ENCODE assay signal across 12 cellular contexts in the genomic region with DNA sequence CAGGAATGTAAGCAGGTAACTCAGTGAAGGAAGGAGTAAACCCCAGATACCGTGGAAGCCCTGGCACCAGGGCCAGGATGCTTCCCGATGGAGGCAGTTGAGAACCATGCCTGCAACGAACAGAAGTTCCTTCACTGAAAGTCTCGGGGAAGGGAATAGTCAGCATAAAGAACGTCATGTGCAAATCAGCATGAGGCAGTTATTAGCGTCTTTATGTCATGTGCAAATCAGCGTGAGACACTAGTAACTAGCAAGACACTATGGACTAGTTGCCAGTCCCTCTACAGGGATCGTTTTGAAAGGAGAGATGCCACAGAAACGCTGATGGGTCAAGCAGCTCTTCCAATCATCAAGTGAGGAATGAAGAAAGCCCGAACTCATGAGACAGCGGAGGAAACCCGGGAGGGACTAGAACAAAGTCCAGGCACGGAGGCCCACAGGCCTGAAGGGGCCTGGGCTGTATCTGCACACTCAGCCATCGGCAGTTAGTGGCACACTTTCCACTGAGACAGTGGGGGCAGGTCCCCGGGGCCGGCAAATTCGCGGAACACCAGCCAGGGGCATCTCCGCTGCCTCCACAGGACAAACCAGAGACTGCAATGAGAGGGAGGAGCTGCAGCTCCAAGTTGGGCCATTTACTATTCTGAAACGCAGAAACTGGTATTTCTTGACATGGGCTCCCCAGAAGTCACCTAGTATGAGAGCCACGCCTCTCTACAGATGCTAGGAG.
A peak's percentile ranks its signal among the peaks of the same experiment; 100 is the strongest.
DNase-seq lines count a peak whose midpoint lies in the region; ATAC-seq, FAIRE-seq and TF ChIP-seq lines count a peak whose summit lies in the region.
"Had no signal": no experiment of that assay in that cellular context is flagged by ENCODE, and none has a peak within 500 bp of the region (broad histone marks: within the 10 kb centered on the region; RNA-seq: fewer than 3 reads in every experiment).

No MANE protein-coding gene starts in this region.

- peak; percentile 14 for TF ChIP-seq CTCF in GM12864 (IDR thresholded peaks at IDR 0.05; ENCODE audit: low read depth, low read length, missing control alignments)
- TF ChIP-seq CTCF in Panc1 (IDR thresholded peaks at IDR 0.05): peak; percentile 27
- TF ChIP-seq CTCF in heart left ventricle (IDR thresholded peaks at IDR 0.05): peak in 5 of 12 donors; percentile 7 to 39 (median 26)

- H2AFZ ChIP-seq in neuronal stem cell (ENCODE audit: low read length): no peak overlapping the region

- in situ Hi-C loops in Panc1 (cut with HindIII; ENCODE audit: low pct_unique_long_range_greater_than_20kb, low sequenced_read_pairs): no loop called here

- H2AK5ac ChIP-seq in neuronal stem cell (ENCODE audit: low read depth, low read length): no peak overlapping the region

- peak; percentile 65; the same call in 1 of the 2 replicates for ATAC-seq in Panc1
- peak in 3 of 4 donors; percentile 34 to 58 (median 43) for ATAC-seq in heart left ventricle

- 65 to 73% (median 67%) methylated on average over 21 of the region's 21 CpGs for WGBS in heart left ventricle, 4 donors
- no CpG with 5 or more reads among the region's 21 CpGs for WGBS in neuronal stem cell (ENCODE audit: extremely low coverage in 2 of 2, insufficient read length in 2 of 2, insufficient replicate concordance in 1 of 2), 2 donors
- 65 to 67% (median 66%) methylated on average over 21 of the region's 21 CpGs for WGBS in small intestine, 3 donors

- H3K4me1 ChIP-seq in Panc1 (ENCODE audit: control insufficient read depth, insufficient read depth, low read length) (no peaks in the 10 kb centered on the region), heart left ventricle (peaks cover 0 to 28% (median 14%) of the 10 kb centered on the region in 12 donors), neuronal stem cell (ENCODE audit: control insufficient read depth in 2 of 2, insufficient read depth in 1 of 2, low read depth in 1 of 2, low read length in 2 of 2) (peaks cover 9 to 14% of the 10 kb centered on the region in 2 donors), small intestine (ENCODE audit: control insufficient read depth in 2 of 2, insufficient read depth in 1 of 2, low read depth in 1 of 2, low read length in 1 of 2) (peaks cover 0 to 3% of the 10 kb centered on the region in 2 donors)

- H3K36me3 ChIP-seq in Panc1 (ENCODE audit: control insufficient read depth, insufficient read depth, low read length) (no peaks in the 10 kb centered on the region), heart left ventricle (no peaks in the 10 kb centered on the region), neuronal stem cell (replicated peaks in 1 of 2; ENCODE audit: control insufficient read depth in 2 of 2, insufficient read depth in 2 of 2, low read length in 2 of 2) (no peaks in the 10 kb centered on the region), small intestine (ENCODE audit: control insufficient read depth in 2 of 2, insufficient read depth in 2 of 2, low read length in 2 of 2) (no peaks in the 10 kb centered on the region)
- H3K36me3 ChIP-seq: spleen had no signal

- H3K18ac ChIP-seq in neuronal stem cell (ENCODE audit: low read length): peak overlapping the region; percentile 33

- FAIRE-seq in small intestine (lab: Jason Lieb, UNC): no peak

- DNase-seq in GM12864 (ENCODE audit: low read depth) (no peak), Panc1 (ENCODE audit: low read depth, low spot score) (no peak), heart left ventricle (peak in 2 of 5 donors; percentile 32 to 37), neuronal stem cell (ENCODE audit: low spot score) (no peak), AML-193 (lab: John Stamatoyannopoulos, UW) (no peak), NCI-H524 treated with DMSO at 0.1 percent for 48 hours (lab: John Stamatoyannopoulos, UW) (no peak), small intestine (no peak)
- no peak for DNase-seq in stimulated activated CD4-positive, alpha-beta T cell treated with anti-CD3 and anti-CD28 coated beads, Interleukin-4, amount 100 ng/mL, for 4 hours
- DNase-seq: activated CD4-positive, alpha-beta memory T cell treated with anti-CD3 and anti-CD28 coated beads, Interleukin-2, amount 10 ng/mL, durations not matched to agents 7 days and 5 days; NCI-H1048; NCI-H774; spleen had no signal

- CTCF ChIA-PET in Panc1 (lab: Charles Lee): no interaction called here

- H3K14ac ChIP-seq in neuronal stem cell (ENCODE audit: low read length): no peak overlapping the region

- H2BK120ac ChIP-seq in neuronal stem cell (ENCODE audit: low read depth, low read length): no peak overlapping the region

- no peak overlapping the region for H3K4me2 ChIP-seq in neuronal stem cell (ENCODE audit: insufficient read depth, low read length, poor library complexity, severe bottlenecking)

- H3K4me3 ChIP-seq in GM12864 (ENCODE audit: low read depth, low read length) (no peak overlapping the region), Panc1 (ENCODE audit: low read depth in 2 of 2, low read length in 2 of 2) (peak overlapping the region in 1 of 2 experiments; percentile 14; a peak in 1 of 4 replicates), heart left ventricle (peak overlapping the region in 2 of 12 donors; percentile 5 to 15), neuronal stem cell (ENCODE audit: low read length in 2 of 2) (no peak overlapping the region), small intestine (ENCODE audit: low read depth in 1 of 2, low read length in 2 of 2) (no peak overlapping the region)
- H3K4me3 ChIP-seq: spleen had no signal

- no peak overlapping the region for H3K23ac ChIP-seq in neuronal stem cell (ENCODE audit: low read depth, low read length, poor library complexity)

- intact Hi-C loops in Panc1 (cut with micrococcal nuclease; ENCODE audit: unreplicated experiment): no loop called here
- intact Hi-C loops in heart left ventricle (cut with DNase I): no loop called here

- no peak overlapping the region for H4K91ac ChIP-seq in neuronal stem cell (ENCODE audit: low read depth, low read length, poor library complexity)

- POLR2A ChIA-PET in Panc1 (lab: Charles Lee): no interaction called here

- H3K27ac ChIP-seq in Panc1 (ENCODE audit: low read length) (no peak overlapping the region), heart left ventricle (no peak overlapping the region), neuronal stem cell (replicated peaks; ENCODE audit: low read length) (no peak overlapping the region), small intestine (ENCODE audit: low read depth in 1 of 2, low read length in 1 of 2) (no peak overlapping the region)

- H3K4ac ChIP-seq in neuronal stem cell (ENCODE audit: low read length): no peak overlapping the region

- H2BK15ac ChIP-seq in neuronal stem cell (ENCODE audit: low read length): no peak overlapping the region

- no peak overlapping the region for H3K9ac ChIP-seq in neuronal stem cell (ENCODE audit: low read depth, low read length, poor library complexity)

- no peak overlapping the region for H2BK12ac ChIP-seq in neuronal stem cell (ENCODE audit: low read length)

- H3K27me3 ChIP-seq in Panc1 (ENCODE audit: control insufficient read depth, insufficient read depth, low read length): no peaks in the 10 kb centered on the region
- no peaks in the 10 kb centered on the region for H3K27me3 ChIP-seq in heart left ventricle
- no peaks in the 10 kb centered on the region for H3K27me3 ChIP-seq in neuronal stem cell (ENCODE audit: control insufficient read depth in 3 of 3, insufficient read depth in 3 of 3, low read depth in 1 of 3, low read length in 3 of 3)
- no peaks in the 10 kb centered on the region for H3K27me3 ChIP-seq in small intestine (ENCODE audit: control insufficient read depth in 2 of 2, insufficient read depth in 2 of 2, low read length in 2 of 2)
- H3K27me3 ChIP-seq: spleen had no signal

- BruUV-seq in Panc1 (replicated peaks; lab: Mats Ljungman, UMichigan): no TSS peak

- TF ChIP-seq POLR2A in heart left ventricle (IDR thresholded peaks at IDR 0.05): no peak

- H4K8ac ChIP-seq in neuronal stem cell (ENCODE audit: low read depth, low read length): no peak overlapping the region

- no peaks in the 10 kb centered on the region for H3K79me1 ChIP-seq in neuronal stem cell (ENCODE audit: low read depth, low read length)

- no peaks in the 10 kb centered on the region for H3K9me3 ChIP-seq in Panc1 (ENCODE audit: control insufficient read depth, insufficient read depth, low read depth, low read length)
- H3K9me3 ChIP-seq in heart left ventricle: no peaks in the 10 kb centered on the region
- peaks cover 0 to 3% of the 10 kb centered on the region in 2 donors for H3K9me3 ChIP-seq in neuronal stem cell (replicated peaks in 1 of 2; ENCODE audit: control insufficient read depth in 2 of 2, insufficient read depth in 1 of 2, low read depth in 1 of 2, low read length in 2 of 2)
- H3K9me3 ChIP-seq in small intestine (ENCODE audit: control insufficient read depth, low read depth): no peaks in the 10 kb centered on the region
- H3K9me3 ChIP-seq: spleen had no signal

- H2BK5ac ChIP-seq in neuronal stem cell (ENCODE audit: low read length): no peak overlapping the region
